In genomic region chr18:76422838-76423237, GRCh38 we compare ENCODE assay signal across 16 cellular contexts.
DNase-seq lines count a peak whose midpoint lies in the region; ATAC-seq and TF ChIP-seq lines count a peak whose summit lies in the region.
"Had no signal": no experiment of that assay in that cellular context is flagged by ENCODE, and none has a peak within 500 bp of the region (broad histone marks: within the 10 kb centered on the region; RNA-seq: fewer than 3 reads in every experiment).

No MANE protein-coding gene starts in this region.

- no peaks in the 10 kb centered on the region for H3K36me3 ChIP-seq in GM23338 (ENCODE audit: insufficient read depth)
- no peaks in the 10 kb centered on the region for H3K36me3 ChIP-seq in vagina
- H3K36me3 ChIP-seq in smooth muscle cell (ENCODE audit: low read depth), result no peaks in the 10 kb centered on the region
- H3K36me3 ChIP-seq: HAP-1 had no signal

- no peak for TF ChIP-seq POLR2A in vagina (IDR thresholded peaks at IDR 0.05)

- no peaks in the 10 kb centered on the region; the same call in 1 of the 2 replicates for H4K20me1 ChIP-seq in GM23338 (replicated peaks; ENCODE audit: insufficient read depth)
- H4K20me1 ChIP-seq in smooth muscle cell (ENCODE audit: low read depth), result peaks cover 96% of the 10 kb centered on the region

- H3K4me3 ChIP-seq in GM23338 (no peak overlapping the region), vagina (no peak overlapping the region), smooth muscle cell (no peak overlapping the region)
- H3K4me3 ChIP-seq: BLaER1, HAP-1 had no signal

- intact Hi-C loops in vagina (cut with DNase I), result no loop called here
- intact Hi-C loops in posterior cingulate gyrus (cut with DNase I), result no loop called here

- no peak for DNase-seq in GM23338 (ENCODE audit: low spot score)
- DNase-seq in mesothelial cell of epicardium (ENCODE audit: low spot score in 2 of 2, unreplicated experiment in 2 of 2), result no peak
- peak in 1 of 2 donors; percentile 62 for DNase-seq in vagina (ENCODE audit: extremely low spot score in 2 of 2)
- no peak for DNase-seq in smooth muscle cell (lab: John Stamatoyannopoulos, UW; ENCODE audit: unreplicated experiment)
- DNase-seq in posterior cingulate gyrus, result no peak
- DNase-seq: 8988T; CD4-positive, alpha-beta memory T cell; DMS79 treated with DMSO at 0.1 percent for 48 hours; GF-D8; HFFc6; IMR-90 had no signal

- ATAC-seq in GM23338, result no peak
- no peak for ATAC-seq in GM18858 (IDR thresholded peaks at IDR 0.05; ENCODE audit: unreplicated experiment)

- no peaks in the 10 kb centered on the region for H3K9me2 ChIP-seq in GM23338 (ENCODE audit: insufficient read depth)

- H3K27ac Mint-ChIP-seq in GM23338, result 0 out of 2 replicates have a peak overlapping the region, but pooled peaks have one; percentile 2
- peak overlapping the region; percentile 55 for H3K27ac Mint-ChIP-seq in mesothelial cell of epicardium
- H3K27ac Mint-ChIP-seq: CD4-positive, alpha-beta memory T cell; HFFc6 had no signal

- peaks cover 41% of the 10 kb centered on the region for H3K4me1 Mint-ChIP-seq in GM23338
- H3K4me1 Mint-ChIP-seq in mesothelial cell of epicardium, result peaks cover 50% of the 10 kb centered on the region

- H3K4me3 Mint-ChIP-seq in GM23338 (no peak overlapping the region), mesothelial cell of epicardium (no peak overlapping the region)
- H3K4me3 Mint-ChIP-seq: CD14-positive monocyte; CD4-positive, alpha-beta memory T cell; HFFc6 had no signal

- TF ChIP-seq CTCF in GM23338 (conservative IDR thresholded peaks at IDR 0.05; ENCODE audit: low read depth in 2 of 2) (no peak), VCaP (conservative IDR thresholded peaks at IDR 0.05) (no peak), mesothelial cell of epicardium (IDR thresholded peaks at IDR 0.05; ENCODE audit: unreplicated experiment) (no peak), vagina (IDR thresholded peaks at IDR 0.05) (no peak), smooth muscle cell (IDR thresholded peaks at IDR 0.05; ENCODE audit: borderline replicate concordance, insufficient read depth, poor library complexity, severe bottlenecking) (no peak)

- WGBS in smooth muscle cell (ENCODE audit: low lambda C conversion rate), result 91% methylated on average over 7 of the region's 7 CpGs

- peaks cover 5% of the 10 kb centered on the region; the same call in 1 of the 2 replicates for H3F3A ChIP-seq in GM23338 (replicated peaks; ENCODE audit: low read depth)
- no peaks in the 10 kb centered on the region for H3F3A ChIP-seq in smooth muscle cell (ENCODE audit: low read depth)

- H3K27me3 ChIP-seq in GM23338 (ENCODE audit: insufficient read depth), result no peaks in the 10 kb centered on the region
- no peaks in the 10 kb centered on the region for H3K27me3 ChIP-seq in vagina
- H3K27me3 ChIP-seq in smooth muscle cell (ENCODE audit: low read depth), result no peaks in the 10 kb centered on the region
- H3K27me3 ChIP-seq: BLaER1 had no signal

- H2AFZ ChIP-seq in GM23338 (no peak overlapping the region), smooth muscle cell (ENCODE audit: low read depth) (no peak overlapping the region)

- H3K4me2 ChIP-seq in GM23338 (no peak overlapping the region), smooth muscle cell (no peak overlapping the region)
- H3K4me2 ChIP-seq: BLaER1 had no signal

- H3K79me2 ChIP-seq in GM23338 (replicated peaks; ENCODE audit: insufficient read depth) (peaks cover 4% of the 10 kb centered on the region; the same call in 1 of the 2 replicates), smooth muscle cell (ENCODE audit: low read depth) (peaks cover 72% of the 10 kb centered on the region)

- H3K9me3 ChIP-seq in vagina, result no peaks in the 10 kb centered on the region
- no peaks in the 10 kb centered on the region for H3K9me3 ChIP-seq in smooth muscle cell (replicated peaks; ENCODE audit: low read depth)
- H3K9me3 ChIP-seq: BLaER1, HAP-1 had no signal

- H3K9me3 Mint-ChIP-seq in GM23338, result no peaks in the 10 kb centered on the region
- H3K9me3 Mint-ChIP-seq in mesothelial cell of epicardium, result no peaks in the 10 kb centered on the region
- H3K9me3 Mint-ChIP-seq: CD14-positive monocyte; CD4-positive, alpha-beta memory T cell; HFFc6 had no signal

- H3K9ac ChIP-seq in smooth muscle cell (ENCODE audit: low read depth), result no peak overlapping the region
- H3K9ac ChIP-seq: BLaER1 had no signal

- peaks cover 13% of the 10 kb centered on the region for H3K4me1 ChIP-seq in GM23338 (ENCODE audit: insufficient read depth)
- H3K4me1 ChIP-seq in vagina, result peaks cover 61% of the 10 kb centered on the region
- H3K4me1 ChIP-seq in smooth muscle cell (ENCODE audit: low read depth), result peaks cover 9% of the 10 kb centered on the region

- H3K27ac ChIP-seq in GM23338 (ENCODE audit: low read depth) (no peak overlapping the region), VCaP (peak overlapping the region; percentile 70), vagina (peak overlapping the region; percentile 26), smooth muscle cell (ENCODE audit: low read depth) (no peak overlapping the region)
- H3K27ac ChIP-seq: BLaER1 had no signal

- H3K36me3 Mint-ChIP-seq in GM23338 (ENCODE audit: low read depth) (no peaks in the 10 kb centered on the region), mesothelial cell of epicardium (peaks cover 2% of the 10 kb centered on the region)
- H3K36me3 Mint-ChIP-seq: CD4-positive, alpha-beta memory T cell had no signal

- H3K27me3 Mint-ChIP-seq in GM23338 (ENCODE audit: insufficient read depth, low read depth, poor library complexity) (peaks cover 5% of the 10 kb centered on the region), mesothelial cell of epicardium (ENCODE audit: low read depth) (no peaks in the 10 kb centered on the region)
- H3K27me3 Mint-ChIP-seq: CD4-positive, alpha-beta memory T cell had no signal

TF ChIP-seq in GM23338, 12 proteins besides CTCF, POLR2A, EP300 and RAD21:
- TF ChIP-seq EZH2 (IDR thresholded peaks at IDR 0.05; ENCODE audit: low read depth, unreplicated experiment), result no peak
- TF ChIP-seq ZNF114 (CRISPR knock-in tag; IDR thresholded peaks at IDR 0.05), result no peak
- TF ChIP-seq JUNB (IDR thresholded peaks at IDR 0.05; ENCODE audit: unreplicated experiment), result no peak

Comparison
In these comparisons a context has a peak if more than half of its experiments do, and no peak if none do; other contexts are left out.
1. H3K27ac ChIP-seq: peak in VCaP (single experiment) and vagina (single experiment); none in GM23338 (single experiment) and smooth muscle cell (single experiment).